Comparison of ENCODE assay signal across 14 cellular contexts in the genomic region with DNA sequence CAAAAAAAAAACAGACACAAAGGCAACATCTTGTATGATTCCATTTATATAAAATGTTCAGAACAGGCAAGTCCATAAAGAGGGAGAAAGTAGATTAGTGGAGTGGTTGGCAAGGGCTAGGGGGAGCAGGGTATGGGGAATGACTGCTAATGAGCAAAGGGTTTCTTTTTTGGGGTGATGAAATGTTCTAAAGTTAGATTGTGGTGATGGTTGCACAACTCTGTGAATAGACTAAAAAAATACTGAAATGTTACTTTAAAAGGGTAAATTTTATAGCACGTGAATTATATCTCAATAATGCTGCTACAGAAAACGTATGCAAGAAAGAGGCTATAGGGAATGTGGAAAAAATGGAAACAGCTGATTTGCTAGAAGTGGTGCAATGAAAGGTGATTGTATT.
A peak's percentile ranks its signal among the peaks of the same experiment; 100 is the strongest.
DNase-seq lines count a peak whose midpoint lies in the region; ATAC-seq and TF ChIP-seq lines count a peak whose summit lies in the region.
"Had no signal": no experiment of that assay in that cellular context is flagged by ENCODE, and none has a peak within 500 bp of the region (broad histone marks: within the 10 kb centered on the region; RNA-seq: fewer than 3 reads in every experiment).

No MANE protein-coding gene starts in this region.

- no peak overlapping the region for H3K23ac ChIP-seq in IMR-90 (ENCODE audit: low read depth, low read length)

- no peak overlapping the region for H4K5ac ChIP-seq in IMR-90 (ENCODE audit: low read depth, low read length)

- no TSS peak for BruUV-seq in IMR-90 (replicated peaks; lab: Mats Ljungman, UMichigan)

- no peak for TF ChIP-seq RAD21 in IMR-90 (IDR thresholded peaks at IDR 0.05; ENCODE audit: low read length)

- no peak overlapping the region for H3K9ac ChIP-seq in IMR-90 (ENCODE audit: low read depth, low read length)
- H3K9ac ChIP-seq in adipocyte (ENCODE audit: low read length): no peak overlapping the region

- dilution Hi-C loops in IMR-90 (cut with HindIII; ENCODE audit: low sequenced_read_pairs, unreplicated experiment): no loop called here

- H3K4me1 ChIP-seq in IMR-90 (ENCODE audit: control insufficient read depth, insufficient read depth, low read length) (no peaks in the 10 kb centered on the region), adipocyte (ENCODE audit: control insufficient read depth, insufficient read depth, low read length) (peaks cover 11% of the 10 kb centered on the region)

- no peaks in the 10 kb centered on the region for H3K9me3 ChIP-seq in IMR-90 (ENCODE audit: control insufficient read depth, insufficient read depth, low read length)
- peaks cover 5% of the 10 kb centered on the region for H3K9me3 ChIP-seq in adipocyte (ENCODE audit: control insufficient read depth, low read length)

- H3K27me3 ChIP-seq in IMR-90 (ENCODE audit: control insufficient read depth, insufficient read depth, low read length): no peaks in the 10 kb centered on the region
- H3K27me3 ChIP-seq in adipocyte (replicated peaks; ENCODE audit: control insufficient read depth, insufficient read depth, low read length): no peaks in the 10 kb centered on the region

- H3K14ac ChIP-seq in IMR-90 (replicated peaks; ENCODE audit: low read depth, low read length): no peak overlapping the region

- no peaks in the 10 kb centered on the region for H3K9me1 ChIP-seq in IMR-90 (ENCODE audit: insufficient read depth, low read length)

- no peaks in the 10 kb centered on the region for H3K79me1 ChIP-seq in IMR-90 (ENCODE audit: low read depth in 1 of 2, low read length in 2 of 2)

- POLR2A ChIA-PET in IMR-90 (lab: Charles Lee; ENCODE audit: unreplicated experiment): no interaction called here

- TF ChIP-seq POLR2A in IMR-90 (IDR thresholded peaks at IDR 0.05; ENCODE audit: low read depth, low read length): no peak

- in situ Hi-C loops in IMR-90 (cut with MboI; ENCODE audit: low sequenced_read_pairs): no loop called here

- intact Hi-C loops in IMR-90 (cut with micrococcal nuclease): no loop called here

- no peak overlapping the region for H3K4me2 ChIP-seq in IMR-90 (ENCODE audit: low read depth, low read length)

- no peaks in the 10 kb centered on the region for H4K20me1 ChIP-seq in IMR-90 (ENCODE audit: insufficient read depth, low read length)

- no peak overlapping the region for H4K8ac ChIP-seq in IMR-90 (ENCODE audit: low read depth in 2 of 2, low read length in 2 of 2)

- ATAC-seq in IMR-90 (ENCODE audit: low read depth): no peak
- no peak for ATAC-seq in HG03159 (IDR thresholded peaks at IDR 0.05; ENCODE audit: unreplicated experiment)

- H3K27ac ChIP-seq in IMR-90 (ENCODE audit: insufficient read depth, low read length): no peak overlapping the region
- H3K27ac ChIP-seq: C4-2B, HL-60 had no signal

- no peak overlapping the region for H2BK20ac ChIP-seq in IMR-90 (ENCODE audit: low read depth, low read length)

- H2AK9ac ChIP-seq in IMR-90 (replicated peaks; ENCODE audit: low read depth, low read length, poor library complexity): no peak overlapping the region

- H2AK5ac ChIP-seq in IMR-90 (ENCODE audit: low read depth, low read length): no peak overlapping the region

- H3K36me3 ChIP-seq in IMR-90 (ENCODE audit: control insufficient read depth, insufficient read depth, low read length) (no peaks in the 10 kb centered on the region), adipocyte (ENCODE audit: control insufficient read depth, insufficient read depth, low read length, severe bottlenecking) (no peaks in the 10 kb centered on the region)

- H2BK15ac ChIP-seq in IMR-90 (ENCODE audit: low read depth, low read length): no peak overlapping the region

- no peak overlapping the region for H2BK120ac ChIP-seq in IMR-90 (ENCODE audit: low read depth, low read length)

- WGBS in IMR-90 (ENCODE audit: extremely low coverage in 2 of 2, insufficient read length in 1 of 2), 2 experiments: 40% methylated on average over 1 of the region's 2 CpGs; no CpG with 5 or more reads in 1 of the 2 experiments

- H3K4me3 ChIP-seq in IMR-90 (ENCODE audit: insufficient read depth, low read depth, low read length) (no peak overlapping the region), adipocyte (ENCODE audit: low read length) (no peak overlapping the region)

- H3K4ac ChIP-seq in IMR-90 (ENCODE audit: low read depth, low read length): no peak overlapping the region

- CTCF ChIA-PET in IMR-90 (lab: Yijun Ruan, JAX): no interaction called here

- H3K56ac ChIP-seq in IMR-90 (ENCODE audit: extremely low read depth, insufficient read depth, low read length): no peak overlapping the region; the same call in 1 of the 2 replicates

- DNase-seq in IMR-90 (no peak), NOMO-1 (lab: John Stamatoyannopoulos, UW; ENCODE audit: unreplicated experiment in 2 of 2) (peak; percentile 71 to 76), adipocyte (ENCODE audit: low read depth) (peak; percentile 37), stromal cell of bone marrow (ENCODE audit: low read depth) (peak; percentile 32), occipital lobe (lab: John Stamatoyannopoulos, UW) (no peak), NCI-H1930 (lab: John Stamatoyannopoulos, UW) (no peak)
- DNase-seq: H7, HFFc6, Karpas-422, NCI-H1105 treated with DMSO at 0.1 percent for 48 hours, NCI-H1694 had no signal

- no peak overlapping the region for H4K91ac ChIP-seq in IMR-90 (ENCODE audit: insufficient read depth, low read depth, low read length)

- H2BK5ac ChIP-seq in IMR-90 (ENCODE audit: low read depth, low read length, poor library complexity, severe bottlenecking): no peak overlapping the region

- no peak for TF ChIP-seq CTCF in IMR-90 (conservative IDR thresholded peaks at IDR 0.05; ENCODE audit: low read depth, low read length)

- no peak overlapping the region for H3K18ac ChIP-seq in IMR-90 (ENCODE audit: low read depth, low read length)

- no peak overlapping the region for H2AFZ ChIP-seq in IMR-90 (replicated peaks; ENCODE audit: low read length, poor library complexity)

TF ChIP-seq in IMR-90, 13 proteins besides CTCF, POLR2A, EP300 and RAD21:
- TF ChIP-seq MXI1 (IDR thresholded peaks at IDR 0.05; ENCODE audit: borderline replicate concordance, low read depth, low read length) (no peak), CEBPB (IDR thresholded peaks at IDR 0.05; ENCODE audit: low read depth, low read length) (peak; percentile 63)

Comparison
In these comparisons a context has a peak if more than half of its experiments do, and no peak if none do; other contexts are left out.
1. DNase-seq: peak in NOMO-1 (2 of 2), adipocyte (single experiment) and stromal cell of bone marrow (single experiment); none in IMR-90 (single experiment), occipital lobe (single experiment) and NCI-H1930 (0 of 2).